In the genomic region with DNA sequence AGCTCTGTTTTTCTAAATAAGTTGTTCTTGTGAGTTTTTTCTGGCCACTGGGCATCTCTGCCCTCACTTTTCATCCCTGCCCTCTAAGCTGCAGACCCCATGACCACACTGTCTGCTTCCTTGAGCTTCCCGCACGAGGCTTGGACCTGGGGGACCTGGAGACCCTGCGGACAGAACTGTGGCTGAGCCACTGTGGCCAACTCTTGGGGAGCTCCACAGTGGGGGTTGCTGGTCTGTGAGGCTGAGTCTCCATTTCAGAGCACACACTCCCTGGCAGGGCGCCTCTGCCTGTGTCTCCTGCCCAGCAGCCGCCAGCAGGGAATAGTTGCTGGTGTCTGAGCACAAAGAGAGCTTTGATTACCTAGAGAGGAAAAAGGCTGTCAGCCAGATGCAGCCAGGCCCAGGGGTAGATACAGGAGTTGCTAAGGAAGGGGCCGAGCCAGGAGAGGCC, we compare ENCODE assay signal across 17 cellular contexts. TPM values are rescaled to one million over a fixed set of nuclear protein-coding genes. Genes with fewer than 3 reads are reported as not detected.
DNase-seq lines count a peak whose midpoint lies in the region; ATAC-seq, FAIRE-seq and TF ChIP-seq lines count a peak whose summit lies in the region.
"Had no signal": no experiment of that assay in that cellular context is flagged by ENCODE, and none has a peak within 500 bp of the region (broad histone marks: within the 10 kb centered on the region; RNA-seq: fewer than 3 reads in every experiment).

No MANE protein-coding gene starts in this region.

- H3K23ac ChIP-seq in neuronal stem cell (ENCODE audit: low read depth, low read length, poor library complexity) = no peak overlapping the region

- H4K91ac ChIP-seq in neuronal stem cell (ENCODE audit: low read depth, low read length, poor library complexity) = no peak overlapping the region

- peak overlapping the region; percentile 24 for H2AFZ ChIP-seq in neuronal stem cell (ENCODE audit: low read length)

- no peak overlapping the region for H4K8ac ChIP-seq in neuronal stem cell (ENCODE audit: low read depth, low read length)

- H2BK120ac ChIP-seq in neuronal stem cell (ENCODE audit: low read depth, low read length) = no peak overlapping the region

- in situ Hi-C loops in HAP-1 (cut with MboI; ENCODE audit: low sequenced_read_pairs) = no loop called here

- no peak overlapping the region for H3K9ac ChIP-seq in neuronal stem cell (ENCODE audit: low read depth, low read length, poor library complexity)

- H3K4me3 ChIP-seq in neuronal stem cell (ENCODE audit: low read length in 2 of 2) (no peak overlapping the region), pancreas (no peak overlapping the region), HAP-1 (no peak overlapping the region)

- H3K4ac ChIP-seq in neuronal stem cell (ENCODE audit: low read length) = no peak overlapping the region

- H2BK15ac ChIP-seq in neuronal stem cell (ENCODE audit: low read length) = no peak overlapping the region

- no peak for ATAC-seq in pancreas
- ATAC-seq: stimulated activated naive CD8-positive, alpha-beta T cell treated with anti-CD3 and anti-CD28 coated beads, Interleukin-15, Interleukin-2, amounts not matched to agents 100 U/mL and 50 U/mL, for 24 hours had no signal

- H3K27me3 ChIP-seq in neuronal stem cell (ENCODE audit: control insufficient read depth in 3 of 3, insufficient read depth in 3 of 3, low read depth in 1 of 3, low read length in 3 of 3) (peaks cover 0 to 1% (median 0%) of the 10 kb centered on the region in 3 experiments), pancreas (no peaks in the 10 kb centered on the region), HAP-1 (ENCODE audit: low read depth) (no peaks in the 10 kb centered on the region)

- DNase-seq in C1 segment of cervical spinal cord (lab: John Stamatoyannopoulos, UW) = peak in 9 of 14 donors; percentile 14 to 68 (median 47)
- DNase-seq in NCI-H69 (lab: John Stamatoyannopoulos, UW) = peak; percentile 84
- DNase-seq in foreskin melanocyte = peak; percentile 73
- DNase-seq in neuronal stem cell (ENCODE audit: low spot score) = no peak
- no peak for DNase-seq in CD1c-positive myeloid dendritic cell (ENCODE audit: extremely low spot score)
- no peak for DNase-seq in pancreas
- no peak for DNase-seq in stimulated activated naive CD4-positive, alpha-beta T cell treated with Interleukin-2 at 50 U/mL for 16 hours (lab: John Stamatoyannopoulos, UW)
- DNase-seq in HAP-1 (ENCODE audit: low spot score in 2 of 2) = no peak
- DNase-seq: activated T-cell treated with anti-CD3 and anti-CD28 coated beads, Interleukin-2, amount 50 U/mL, for 1 hour; effector CD8-positive, alpha-beta T cell; GDM1; glutamatergic neuron; HFFc6; NCI-H1694; stimulated activated CD4-positive, alpha-beta T cell treated with anti-CD3 and anti-CD28 coated beads, Interleukin-4, amount 100 ng/mL, for 1 hour; stimulated activated naive CD8-positive, alpha-beta T cell treated with anti-CD3 and anti-CD28 coated beads, Interleukin-15, Interleukin-2, amounts not matched to agents 100 U/mL and 50 U/mL, for 24 hours; SW 1271 had no signal

- no peak overlapping the region for H2BK5ac ChIP-seq in neuronal stem cell (ENCODE audit: low read length)

- H3K18ac ChIP-seq in neuronal stem cell (ENCODE audit: low read length) = peak overlapping the region; percentile 38

- no peak overlapping the region for H3K14ac ChIP-seq in neuronal stem cell (ENCODE audit: low read length)

- H3K79me1 ChIP-seq in neuronal stem cell (ENCODE audit: low read depth, low read length) = no peaks in the 10 kb centered on the region

- H2BK12ac ChIP-seq in neuronal stem cell (ENCODE audit: low read length) = no peak overlapping the region

- FAIRE-seq in pancreas (lab: Jason Lieb, UNC) = no peak

- H3K27ac ChIP-seq in neuronal stem cell (replicated peaks; ENCODE audit: low read length) = no peak overlapping the region
- no peak overlapping the region for H3K27ac ChIP-seq in pancreas

- TF ChIP-seq CTCF in pancreas (IDR thresholded peaks at IDR 0.05) = no peak

- no peaks in the 10 kb centered on the region for H3K9me3 ChIP-seq in neuronal stem cell (replicated peaks in 1 of 2; ENCODE audit: control insufficient read depth in 2 of 2, insufficient read depth in 1 of 2, low read depth in 1 of 2, low read length in 2 of 2)
- H3K9me3 ChIP-seq in pancreas = no peaks in the 10 kb centered on the region
- H3K9me3 ChIP-seq in HAP-1 = no peaks in the 10 kb centered on the region

- WGBS in neuronal stem cell (ENCODE audit: extremely low coverage in 2 of 2, insufficient read length in 2 of 2, insufficient replicate concordance in 1 of 2), 2 donors = no CpG with 5 or more reads among the region's 6 CpGs
- WGBS in pancreas, 2 donors = 55 to 60% methylated on average over 6 of the region's 6 CpGs

- H2AK5ac ChIP-seq in neuronal stem cell (ENCODE audit: low read depth, low read length) = no peak overlapping the region

- H3K4me1 ChIP-seq in neuronal stem cell (ENCODE audit: control insufficient read depth in 2 of 2, insufficient read depth in 1 of 2, low read depth in 1 of 2, low read length in 2 of 2) (peaks cover 4 to 10% of the 10 kb centered on the region in 2 donors), pancreas (no peaks in the 10 kb centered on the region), HAP-1 (no peaks in the 10 kb centered on the region)

- intact Hi-C loops in pancreas (cut with DNase I) = no loop called here

- H3K36me3 ChIP-seq in neuronal stem cell (replicated peaks in 1 of 2; ENCODE audit: control insufficient read depth in 2 of 2, insufficient read depth in 2 of 2, low read length in 2 of 2) (no peaks in the 10 kb centered on the region), pancreas (no peaks in the 10 kb centered on the region), HAP-1 (replicated peaks) (no peaks in the 10 kb centered on the region)

- H3K4me2 ChIP-seq in neuronal stem cell (ENCODE audit: insufficient read depth, low read length, poor library complexity, severe bottlenecking) = no peak overlapping the region

RNA-seq across cellular contexts. Expression of a gene that starts 13.1 kb away (rescaled TPM):
- 1.3 TPM for polyA plus RNA-seq in neuronal stem cell (2013, experiment 1 of 2)
- 1.6 TPM for polyA plus RNA-seq in neuronal stem cell (2013, experiment 2 of 2)
- 1 to 10 TPM; 1.1 to 9.0 (median 2.1) TPM for total RNA-seq in pancreas
- polyA plus RNA-seq in pancreas = 1 to 10 TPM; 2.2 to 2.9 TPM

Comparison
In these comparisons a context has a peak if more than half of its experiments do, and no peak if none do; other contexts are left out.
1. DNase-seq: peak in C1 segment of cervical spinal cord (9 of 14), NCI-H69 (single experiment) and foreskin melanocyte (single experiment); none in neuronal stem cell (single experiment), CD1c-positive myeloid dendritic cell (single experiment), pancreas (0 of 6), stimulated activated naive CD4-positive, alpha-beta T cell treated with Interleukin-2 at 50 U/mL for 16 hours (single experiment) and HAP-1 (0 of 2).